Comparison of ENCODE assay signal across 10 cellular contexts in genomic region chr6:31122803-31123706, GRCh38. TPM values are rescaled to one million over a fixed set of nuclear protein-coding genes. Genes with fewer than 3 reads are reported as not detected.
DNase-seq lines count a peak whose midpoint lies in the region; ATAC-seq, FAIRE-seq and TF ChIP-seq lines count a peak whose summit lies in the region.
"Had no signal": no experiment of that assay in that cellular context is flagged by ENCODE, and none has a peak within 500 bp of the region (broad histone marks: within the 10 kb centered on the region; RNA-seq: fewer than 3 reads in every experiment).

No MANE protein-coding gene starts in this region.

- TF ChIP-seq POLR2A in H54 (IDR thresholded peaks at IDR 0.05; ENCODE audit: low read depth, low read length) = no peak
- no peak for TF ChIP-seq POLR2A in sigmoid colon (IDR thresholded peaks at IDR 0.05)

- H3K4me2 ChIP-seq in astrocyte (ENCODE audit: low read length) = peak overlapping the region; percentile 1

- H3K27ac ChIP-seq in astrocyte (ENCODE audit: low read depth, low read length) (no peak overlapping the region), right atrium auricular region (peak overlapping the region; percentile 48 to 54), sigmoid colon (peak overlapping the region; percentile 51 to 72 (median 58))

- TF ChIP-seq EP300 in sigmoid colon (IDR thresholded peaks at IDR 0.05) = no peak

- H3K36me3 ChIP-seq in astrocyte (ENCODE audit: insufficient read depth, low read length) = no peaks in the 10 kb centered on the region
- H3K36me3 ChIP-seq in right atrium auricular region = no peaks in the 10 kb centered on the region
- no peaks in the 10 kb centered on the region for H3K36me3 ChIP-seq in sigmoid colon

- CTCF ChIA-PET in activated CD4-positive, alpha-beta T cell treated with anti-CD3 and anti-CD28 coated beads for 36 hours (lab: Charles Lee) = interaction anchor here (1.3 kb wide), 1 partner anchor 10 kb away, joined by 3 read pairs; no protein-coding TSS in a partner anchor

- 45 to 58% methylated on average over 16 of the region's 16 CpGs for WGBS in sigmoid colon, 2 donors

- no peaks in the 10 kb centered on the region for H3K9me3 Mint-ChIP-seq in astrocyte (ENCODE audit: unreplicated experiment)
- H3K9me3 Mint-ChIP-seq in activated CD4-positive, alpha-beta T cell treated with anti-CD3 and anti-CD28 coated beads for 36 hours (ENCODE audit: low read depth) = no peaks in the 10 kb centered on the region
- H3K9me3 Mint-ChIP-seq: stimulated activated naive CD8-positive, alpha-beta T cell treated with anti-CD3 and anti-CD28 coated beads, Interleukin-15, Interleukin-2, amounts not matched to agents 100 ng/mL and 50 ng/mL, for 24 hours had no signal

- DNase-seq in H54 (ENCODE audit: insufficient read length, low spot score) (peak; percentile 86), astrocyte (ENCODE audit: low read depth) (peak; percentile 83), right atrium auricular region (ENCODE audit: low spot score) (peak; percentile 79), sigmoid colon (peak; percentile 89)
- no peak for DNase-seq in activated naive CD4-positive, alpha-beta T cell treated with Interleukin-2 at 50 U/mL for 16 hours
- no peak for DNase-seq in activated CD4-positive, alpha-beta T cell treated with anti-CD3 and anti-CD28 coated beads for 36 hours

- no peak overlapping the region for H3K9ac ChIP-seq in astrocyte (ENCODE audit: low read length)

- peak overlapping the region; percentile 54 for H3K4me3 Mint-ChIP-seq in astrocyte (ENCODE audit: unreplicated experiment)
- no peak overlapping the region for H3K4me3 Mint-ChIP-seq in activated CD4-positive, alpha-beta T cell treated with anti-CD3 and anti-CD28 coated beads for 36 hours
- H3K4me3 Mint-ChIP-seq: stimulated activated naive CD8-positive, alpha-beta T cell treated with anti-CD3 and anti-CD28 coated beads, Interleukin-15, Interleukin-2, amounts not matched to agents 100 ng/mL and 50 ng/mL, for 24 hours had no signal

- H3K4me1 ChIP-seq in astrocyte (ENCODE audit: insufficient read depth, low read length) (peaks cover 14% of the 10 kb centered on the region), right atrium auricular region (peaks cover 0 to 37% of the 10 kb centered on the region in 2 donors), sigmoid colon (peaks cover 0 to 29% (median 22%) of the 10 kb centered on the region in 4 donors)

- intact Hi-C loops in sigmoid colon (cut with DNase I) = no loop called here
- intact Hi-C loops in activated CD4-positive, alpha-beta T cell treated with anti-CD3 and anti-CD28 coated beads for 36 hours (cut with DNase I, micrococcal nuclease) = no loop called here

- POLR2A ChIA-PET in activated CD4-positive, alpha-beta T cell treated with anti-CD3 and anti-CD28 coated beads for 36 hours (lab: Charles Lee) = no interaction called here

- H3K27ac Mint-ChIP-seq in astrocyte (ENCODE audit: unreplicated experiment) = peak overlapping the region; percentile 84
- no peak overlapping the region for H3K27ac Mint-ChIP-seq in activated CD4-positive, alpha-beta T cell treated with anti-CD3 and anti-CD28 coated beads for 36 hours
- H3K27ac Mint-ChIP-seq: stimulated activated naive CD8-positive, alpha-beta T cell treated with anti-CD3 and anti-CD28 coated beads, Interleukin-15, Interleukin-2, amounts not matched to agents 100 ng/mL and 50 ng/mL, for 24 hours had no signal

- FAIRE-seq in H54 (lab: Jason Lieb, UNC) = peak; percentile 82
- FAIRE-seq in astrocyte (lab: Jason Lieb, UNC) = peak; percentile 95

- H3K9me3 ChIP-seq in astrocyte (ENCODE audit: insufficient read depth, low read depth, low read length) (no peaks in the 10 kb centered on the region), right atrium auricular region (no peaks in the 10 kb centered on the region), sigmoid colon (no peaks in the 10 kb centered on the region)

- H3K27me3 ChIP-seq in astrocyte (ENCODE audit: insufficient read depth, low read length) = no peaks in the 10 kb centered on the region
- no peaks in the 10 kb centered on the region for H3K27me3 ChIP-seq in right atrium auricular region
- no peaks in the 10 kb centered on the region for H3K27me3 ChIP-seq in sigmoid colon

- ATAC-seq in GM18873 (IDR thresholded peaks at IDR 0.05; ENCODE audit: low FRiP score, unreplicated experiment) (no peak), GM21737 (IDR thresholded peaks at IDR 0.05; ENCODE audit: unreplicated experiment) (no peak)
- ATAC-seq in activated CD4-positive, alpha-beta T cell treated with anti-CD3 and anti-CD28 coated beads for 36 hours = no peak

- no peak overlapping the region for H3K4me3 ChIP-seq in astrocyte (ENCODE audit: insufficient read depth, low read depth, low read length)
- H3K4me3 ChIP-seq in right atrium auricular region = no peak overlapping the region
- no peak overlapping the region for H3K4me3 ChIP-seq in sigmoid colon

- peaks cover 14% of the 10 kb centered on the region for H3K36me3 Mint-ChIP-seq in astrocyte (ENCODE audit: low read depth, unreplicated experiment)
- no peaks in the 10 kb centered on the region for H3K36me3 Mint-ChIP-seq in activated CD4-positive, alpha-beta T cell treated with anti-CD3 and anti-CD28 coated beads for 36 hours (ENCODE audit: low read depth)

- H2AFZ ChIP-seq in astrocyte (ENCODE audit: low read depth, low read length) = no peak overlapping the region

- peaks cover 5% of the 10 kb centered on the region for H3K79me2 ChIP-seq in astrocyte (ENCODE audit: insufficient read depth, low read length)

- H4K20me1 ChIP-seq in astrocyte (ENCODE audit: insufficient read depth, low read length) = no peaks in the 10 kb centered on the region

- TF ChIP-seq CTCF in astrocyte (IDR thresholded peaks at IDR 0.05; ENCODE audit: insufficient read depth, low read depth, low read length) (no peak), right atrium auricular region (IDR thresholded peaks at IDR 0.05) (no peak), sigmoid colon (IDR thresholded peaks at IDR 0.05) (no peak)

- H3K27me3 Mint-ChIP-seq in astrocyte (ENCODE audit: low read depth, unreplicated experiment) = no peaks in the 10 kb centered on the region
- H3K27me3 Mint-ChIP-seq in activated CD4-positive, alpha-beta T cell treated with anti-CD3 and anti-CD28 coated beads for 36 hours = peaks cover 2% of the 10 kb centered on the region
- H3K27me3 Mint-ChIP-seq: stimulated activated naive CD8-positive, alpha-beta T cell treated with anti-CD3 and anti-CD28 coated beads, Interleukin-15, Interleukin-2, amounts not matched to agents 100 ng/mL and 50 ng/mL, for 24 hours had no signal

- peaks cover 43% of the 10 kb centered on the region for H3K4me1 Mint-ChIP-seq in astrocyte (ENCODE audit: low read depth, unreplicated experiment)
- peaks cover 2% of the 10 kb centered on the region for H3K4me1 Mint-ChIP-seq in activated CD4-positive, alpha-beta T cell treated with anti-CD3 and anti-CD28 coated beads for 36 hours

RNA-seq across cellular contexts. Expression of gene CDSN, which starts 2.8 kb away (rescaled TPM):
- 0.22 and 0.27 TPM in 2 replicates for total RNA-seq in astrocyte
- not detected for total RNA-seq in right atrium auricular region
- not detected for total RNA-seq in sigmoid colon
- polyA plus RNA-seq in sigmoid colon = not detected
- not detected for total RNA-seq in activated CD4-positive, alpha-beta T cell treated with anti-CD3 and anti-CD28 coated beads for 36 hours
- total RNA-seq: kidney epithelial cell had no signal

RNA-seq across cellular contexts. Expression of gene PSORS1C1, which starts 8.5 kb away (rescaled TPM):
- total RNA-seq in astrocyte (8.8 and 9.2 TPM in 2 replicates), right atrium auricular region (1 to 10 TPM in 1 of 2 donors, under 1 TPM in 1; 0.33 to 1.5 TPM), sigmoid colon (1 to 10 TPM in 1 of 4 donors, under 1 TPM in 3; 0.49 to 2.7 (median 0.63) TPM)
- 10 to 100 TPM in 1 of 3 donors, 1 to 10 TPM in 2; 4.2 to 33.3 (median 5.4) TPM for polyA plus RNA-seq in sigmoid colon
- total RNA-seq in activated CD4-positive, alpha-beta T cell treated with anti-CD3 and anti-CD28 coated beads for 36 hours = under 1 TPM; 0.18 to 0.33 TPM

RNA-seq across cellular contexts. Expression of gene C6orf15, which starts 10.7 kb away (rescaled TPM):
- total RNA-seq in astrocyte (4.6 and 6.4 TPM in 2 replicates), right atrium auricular region (not detected), sigmoid colon (not detected)
- not detected for polyA plus RNA-seq in sigmoid colon
- total RNA-seq in activated CD4-positive, alpha-beta T cell treated with anti-CD3 and anti-CD28 coated beads for 36 hours = not detected

RNA-seq across cellular contexts. Expression of gene PSORS1C2, which starts 15.8 kb away (rescaled TPM):
- total RNA-seq in astrocyte (not detected in 2 replicates), right atrium auricular region (not detected), sigmoid colon (not detected)
- polyA plus RNA-seq in sigmoid colon = not detected
- total RNA-seq in activated CD4-positive, alpha-beta T cell treated with anti-CD3 and anti-CD28 coated beads for 36 hours = not detected
- total RNA-seq: kidney epithelial cell had no signal

RNA-seq across cellular contexts. Expression of gene CCHCR1, which starts 34.5 kb away (rescaled TPM):
- total RNA-seq in astrocyte (10.2 and 11.5 TPM in 2 replicates), right atrium auricular region (1 to 10 TPM; 7.6 to 9.1 TPM), sigmoid colon (10 to 100 TPM in 3 of 4 donors, 1 to 10 TPM in 1; 8.7 to 20.2 (median 12.7) TPM)
- 10 to 100 TPM; 11.4 to 39.3 (median 14.8) TPM for polyA plus RNA-seq in sigmoid colon
- total RNA-seq in activated CD4-positive, alpha-beta T cell treated with anti-CD3 and anti-CD28 coated beads for 36 hours = 10 to 100 TPM; 39.7 to 57.6 TPM

Comparison
In these comparisons a context has a peak if more than half of its experiments do, and no peak if none do; other contexts are left out.
1. DNase-seq: peak in H54 (single experiment), astrocyte (single experiment), right atrium auricular region (single experiment) and sigmoid colon (single experiment); none in activated naive CD4-positive, alpha-beta T cell treated with Interleukin-2 at 50 U/mL for 16 hours (single experiment) and activated CD4-positive, alpha-beta T cell treated with anti-CD3 and anti-CD28 coated beads for 36 hours (single experiment).